ENCODE assay signal across 8 cellular contexts in genomic region chr6:52416629-52417151, GRCh38. TPM values are rescaled to one million over a fixed set of nuclear protein-coding genes. Genes with fewer than 3 reads are reported as not detected.
DNase-seq lines count a peak whose midpoint lies in the region; ATAC-seq and TF ChIP-seq lines count a peak whose summit lies in the region.

No MANE protein-coding gene starts in this region.

- H3K27me3 ChIP-seq in Peyer's patch, result no peaks in the 10 kb centered on the region
- no peaks in the 10 kb centered on the region for H3K27me3 ChIP-seq in mesendoderm (ENCODE audit: insufficient read depth, low read length, poor library complexity)

- WGBS in mesendoderm (ENCODE audit: extremely low coverage, insufficient coverage, low lambda C conversion rate), result no CpG with 5 or more reads among the region's 1 CpG

- H3K23ac ChIP-seq in mesendoderm (ENCODE audit: low read length), result no peak overlapping the region

- H3K4me1 ChIP-seq in Peyer's patch (peaks cover 0 to 7% (median 0%) of the 10 kb centered on the region in 4 donors), mesendoderm (ENCODE audit: control insufficient read depth, low read depth, low read length) (peaks cover 2% of the 10 kb centered on the region)

- H4K8ac ChIP-seq in mesendoderm (ENCODE audit: low read depth, low read length), result no peak overlapping the region

- H3K4ac ChIP-seq in mesendoderm (ENCODE audit: low read depth, low read length), result peak overlapping the region; percentile 24

- H4K5ac ChIP-seq in mesendoderm (ENCODE audit: low read length), result no peak overlapping the region

- H3K4me3 ChIP-seq in Peyer's patch, result no peak overlapping the region
- H3K4me3 ChIP-seq in mesendoderm (ENCODE audit: low read length), result no peak overlapping the region

- peak; percentile 44 for ATAC-seq in Right ventricle myocardium superior (ENCODE audit: poor library complexity)
- ATAC-seq in Right ventricle myocardium inferior, result no peak
- no peak for ATAC-seq in GM18520 (IDR thresholded peaks at IDR 0.05; ENCODE audit: unreplicated experiment)

- peak overlapping the region; percentile 7 for H3K9ac ChIP-seq in mesendoderm (ENCODE audit: low read length)

- intact Hi-C loops in Right ventricle myocardium superior (cut with DNase I), result loop anchor here (1.0 to 5.0 kb wide), 3 partner anchors 86 to 247 kb away; no protein-coding TSS in a partner anchor
- intact Hi-C loops in Right ventricle myocardium inferior (cut with DNase I), result loop anchor here (1.0 to 2.0 kb wide), 5 partner anchors 84 to 247 kb away; partner anchors contain the start of gene TRAM2

- H2BK15ac ChIP-seq in mesendoderm (replicated peaks; ENCODE audit: low read depth), result no peak overlapping the region

- TF ChIP-seq CTCF in LNCAP (IDR thresholded peaks at IDR 0.05) (peak; percentile 72), Peyer's patch (IDR thresholded peaks at IDR 0.05) (peak; percentile 63 to 93 (median 88))

- DNase-seq in Right ventricle myocardium superior (no peak), Right ventricle myocardium inferior (ENCODE audit: missing footprints) (no peak), Peyer's patch (no peak), dermis microvascular lymphatic vessel endothelial cell (ENCODE audit: low read depth in 2 of 2) (peak; percentile 60 to 73), mesendoderm (peak; percentile 88)
- DNase-seq in stimulated activated CD4-positive, alpha-beta T cell treated with anti-CD3 and anti-CD28 coated beads, Interleukin-12 subunit alpha, Interleukin-12 subunit beta, amount 100 ng/mL, for 4 hours, result no peak

- no peaks in the 10 kb centered on the region for H3K79me1 ChIP-seq in mesendoderm (ENCODE audit: low read length)

- H3K79me2 ChIP-seq in mesendoderm (ENCODE audit: control insufficient read depth, insufficient read depth, low read length), result no peaks in the 10 kb centered on the region

- no peak overlapping the region for H2BK5ac ChIP-seq in mesendoderm (ENCODE audit: low read length)

- H2BK120ac ChIP-seq in mesendoderm (ENCODE audit: low read depth, low read length), result no peak overlapping the region

- H3K36me3 ChIP-seq in Peyer's patch (no peaks in the 10 kb centered on the region), mesendoderm (ENCODE audit: control insufficient read depth, insufficient read depth, low read length) (no peaks in the 10 kb centered on the region)

- peak overlapping the region; percentile 28 for H3K56ac ChIP-seq in mesendoderm (ENCODE audit: low read length)

- no peak overlapping the region for H3K18ac ChIP-seq in mesendoderm (ENCODE audit: low read length)

- H3K27ac ChIP-seq in Peyer's patch (no peak overlapping the region), mesendoderm (ENCODE audit: low read depth, low read length) (no peak overlapping the region)

- no peak overlapping the region for H2AK5ac ChIP-seq in mesendoderm (ENCODE audit: low read length)

- no peak for TF ChIP-seq POLR2A in Peyer's patch (IDR thresholded peaks at IDR 0.05)

- no peaks in the 10 kb centered on the region for H3K9me3 ChIP-seq in Peyer's patch

- no peak overlapping the region for H3K4me2 ChIP-seq in mesendoderm (ENCODE audit: low read length)

RNA-seq across cellular contexts. Expression of gene EFHC1, which starts 3.5 kb away (rescaled TPM):
- total RNA-seq in Right ventricle myocardium superior (6.4 TPM), Right ventricle myocardium inferior (4.8 TPM), Peyer's patch (10 to 100 TPM; 20.0 to 40.4 (median 22.7) TPM), dermis microvascular lymphatic vessel endothelial cell (5.9 and 7.2 TPM in 2 replicates)
- polyA plus RNA-seq in mesendoderm (2013, experiment 1 of 2), result 7.6 TPM
- polyA plus RNA-seq in mesendoderm (2013, experiment 2 of 2), result 7.2 TPM

RNA-seq across cellular contexts. Expression of gene PAQR8, which starts 54.7 kb away (rescaled TPM):
- total RNA-seq in Right ventricle myocardium superior (2.6 TPM), Right ventricle myocardium inferior (1.9 TPM), Peyer's patch (100 to 1,000 TPM in 3 of 4 donors, 1 to 10 TPM in 1; 9.1 to 300 (median 210) TPM), dermis microvascular lymphatic vessel endothelial cell (10.7 and 15.6 TPM in 2 replicates)
- polyA plus RNA-seq in mesendoderm (2013, experiment 1 of 2), result 2.7 TPM
- polyA plus RNA-seq in mesendoderm (2013, experiment 2 of 2), result 2.6 TPM

Comparison
In these comparisons a context has a peak if more than half of its experiments do, and no peak if none do; other contexts are left out.
1. DNase-seq: peak in dermis microvascular lymphatic vessel endothelial cell (2 of 2) and mesendoderm (single experiment); none in Right ventricle myocardium superior (single experiment), Right ventricle myocardium inferior (single experiment), Peyer's patch (0 of 3) and stimulated activated CD4-positive, alpha-beta T cell treated with anti-CD3 and anti-CD28 coated beads, Interleukin-12 subunit alpha, Interleukin-12 subunit beta, amount 100 ng/mL, for 4 hours (single experiment).